1 cellular context compared by ENCODE assay signal in genomic region chr16:11780988-11781680, GRCh38.
TF ChIP-seq lines count a peak whose summit lies in the region.

No MANE protein-coding gene starts in this region.

TF ChIP-seq in IMR-90, 13 proteins besides CTCF, POLR2A, EP300 and RAD21:
- TF ChIP-seq RFX5 (IDR thresholded peaks at IDR 0.05; ENCODE audit: low read depth, low read length) (no peak), CHD1 (IDR thresholded peaks at IDR 0.05; ENCODE audit: low read depth, low read length) (no peak), MAFK (IDR thresholded peaks at IDR 0.05; ENCODE audit: low read depth, low read length) (no peak), NFE2L2 (IDR thresholded peaks at IDR 0.05; ENCODE audit: low read depth, low read length) (no peak), BHLHE40 (IDR thresholded peaks at IDR 0.05; ENCODE audit: low read depth, low read length) (no peak), MXI1 (IDR thresholded peaks at IDR 0.05; ENCODE audit: borderline replicate concordance, low read depth, low read length) (no peak), ELK1 (IDR thresholded peaks at IDR 0.05; ENCODE audit: borderline replicate concordance, low read depth, low read length) (no peak), CEBPB (IDR thresholded peaks at IDR 0.05; ENCODE audit: low read depth, low read length) (no peak), FOS (IDR thresholded peaks at IDR 0.05; ENCODE audit: low read depth, low read length) (no peak)
